ENCODE assay signal across 8 cellular contexts in genomic region chr18:7452331-7452730, GRCh38.
DNase-seq lines count a peak whose midpoint lies in the region; ATAC-seq and TF ChIP-seq lines count a peak whose summit lies in the region.

No MANE protein-coding gene starts in this region.

- H3K9me3 Mint-ChIP-seq in activated CD8-positive, alpha-beta T cell treated with anti-CD3 and anti-CD28 coated beads for 36 hours: no peaks in the 10 kb centered on the region
- H3K9me3 Mint-ChIP-seq in activated CD8-positive, alpha-beta T cell treated with anti-CD3 and anti-CD28 coated beads, Interleukin-2, amount 10 ng/mL, durations not matched to agents 7 days and 5 days (ENCODE audit: insufficient read depth): peaks cover 4% of the 10 kb centered on the region
- H3K9me3 Mint-ChIP-seq in activated T-cell treated with anti-CD3 and anti-CD28 coated beads, Interleukin-2, amount 50 U/mL, for 4 hours: no peaks in the 10 kb centered on the region
- peaks cover 15% of the 10 kb centered on the region for H3K9me3 Mint-ChIP-seq in activated naive CD4-positive, alpha-beta T cell treated with anti-CD3 and anti-CD28 coated beads, Interleukin-2, amount 10 ng/mL, durations not matched to agents 7 days and 5 days

- H3K27me3 Mint-ChIP-seq in activated CD8-positive, alpha-beta T cell treated with anti-CD3 and anti-CD28 coated beads for 36 hours: no peaks in the 10 kb centered on the region
- H3K27me3 Mint-ChIP-seq in activated CD8-positive, alpha-beta T cell treated with anti-CD3 and anti-CD28 coated beads, Interleukin-2, amount 10 ng/mL, durations not matched to agents 7 days and 5 days (ENCODE audit: low read depth): no peaks in the 10 kb centered on the region
- no peaks in the 10 kb centered on the region for H3K27me3 Mint-ChIP-seq in activated T-cell treated with anti-CD3 and anti-CD28 coated beads, Interleukin-2, amount 50 U/mL, for 4 hours (ENCODE audit: low read depth)
- H3K27me3 Mint-ChIP-seq in activated naive CD4-positive, alpha-beta T cell treated with anti-CD3 and anti-CD28 coated beads, Interleukin-2, amount 10 ng/mL, durations not matched to agents 7 days and 5 days: no peaks in the 10 kb centered on the region

- H3K4me3 Mint-ChIP-seq in activated CD8-positive, alpha-beta T cell treated with anti-CD3 and anti-CD28 coated beads for 36 hours: no peak overlapping the region
- no peak overlapping the region for H3K4me3 Mint-ChIP-seq in activated CD8-positive, alpha-beta T cell treated with anti-CD3 and anti-CD28 coated beads, Interleukin-2, amount 10 ng/mL, durations not matched to agents 7 days and 5 days
- no peak overlapping the region for H3K4me3 Mint-ChIP-seq in activated T-cell treated with anti-CD3 and anti-CD28 coated beads, Interleukin-2, amount 50 U/mL, for 4 hours
- no peak overlapping the region for H3K4me3 Mint-ChIP-seq in activated naive CD4-positive, alpha-beta T cell treated with anti-CD3 and anti-CD28 coated beads, Interleukin-2, amount 10 ng/mL, durations not matched to agents 7 days and 5 days

- peaks cover 0 to 4% (median 0%) of the 10 kb centered on the region in 45 donors for H3K27me3 ChIP-seq in dorsolateral prefrontal cortex

- H3K4me1 Mint-ChIP-seq in activated CD8-positive, alpha-beta T cell treated with anti-CD3 and anti-CD28 coated beads for 36 hours (ENCODE audit: low read depth): no peaks in the 10 kb centered on the region
- H3K4me1 Mint-ChIP-seq in activated CD8-positive, alpha-beta T cell treated with anti-CD3 and anti-CD28 coated beads, Interleukin-2, amount 10 ng/mL, durations not matched to agents 7 days and 5 days (ENCODE audit: low read depth): no peaks in the 10 kb centered on the region
- H3K4me1 Mint-ChIP-seq in activated T-cell treated with anti-CD3 and anti-CD28 coated beads, Interleukin-2, amount 50 U/mL, for 4 hours (ENCODE audit: low read depth): no peaks in the 10 kb centered on the region
- no peaks in the 10 kb centered on the region for H3K4me1 Mint-ChIP-seq in activated naive CD4-positive, alpha-beta T cell treated with anti-CD3 and anti-CD28 coated beads, Interleukin-2, amount 10 ng/mL, durations not matched to agents 7 days and 5 days

- POLR2A ChIA-PET in activated CD8-positive, alpha-beta T cell treated with anti-CD3 and anti-CD28 coated beads for 36 hours (lab: Charles Lee): no interaction called here
- POLR2A ChIA-PET in activated CD8-positive, alpha-beta T cell treated with anti-CD3 and anti-CD28 coated beads, Interleukin-2, amount 10 ng/mL, durations not matched to agents 7 days and 5 days (lab: Charles Lee): no interaction called here

- H3K36me3 Mint-ChIP-seq in activated CD8-positive, alpha-beta T cell treated with anti-CD3 and anti-CD28 coated beads for 36 hours (ENCODE audit: low read depth): no peaks in the 10 kb centered on the region
- H3K36me3 Mint-ChIP-seq in activated CD8-positive, alpha-beta T cell treated with anti-CD3 and anti-CD28 coated beads, Interleukin-2, amount 10 ng/mL, durations not matched to agents 7 days and 5 days (ENCODE audit: low read depth): no peaks in the 10 kb centered on the region
- no peaks in the 10 kb centered on the region for H3K36me3 Mint-ChIP-seq in activated T-cell treated with anti-CD3 and anti-CD28 coated beads, Interleukin-2, amount 50 U/mL, for 4 hours (ENCODE audit: insufficient read depth)
- no peaks in the 10 kb centered on the region for H3K36me3 Mint-ChIP-seq in activated naive CD4-positive, alpha-beta T cell treated with anti-CD3 and anti-CD28 coated beads, Interleukin-2, amount 10 ng/mL, durations not matched to agents 7 days and 5 days

- ATAC-seq in activated CD8-positive, alpha-beta T cell treated with anti-CD3 and anti-CD28 coated beads for 36 hours: no peak
- ATAC-seq in activated CD8-positive, alpha-beta T cell treated with anti-CD3 and anti-CD28 coated beads, Interleukin-2, amount 10 ng/mL, durations not matched to agents 7 days and 5 days: no peak
- ATAC-seq in GM21717 (IDR thresholded peaks at IDR 0.05; ENCODE audit: unreplicated experiment): no peak
- no peak for ATAC-seq in activated T-cell treated with anti-CD3 and anti-CD28 coated beads, Interleukin-2, amount 50 U/mL, for 4 hours

- peak; percentile 5 for DNase-seq in activated CD8-positive, alpha-beta T cell treated with anti-CD3 and anti-CD28 coated beads for 36 hours
- DNase-seq in activated CD8-positive, alpha-beta T cell treated with anti-CD3 and anti-CD28 coated beads, Interleukin-2, amount 10 ng/mL, durations not matched to agents 7 days and 5 days: no peak
- peak; percentile 61 for DNase-seq in NCI-H69 (lab: John Stamatoyannopoulos, UW)
- DNase-seq in dorsolateral prefrontal cortex: peak in 1 of 10 donors; percentile 54
- DNase-seq in medulla oblongata (ENCODE audit: extremely low spot score): peak; percentile 39
- DNase-seq in activated T-cell treated with anti-CD3 and anti-CD28 coated beads, Interleukin-2, amount 50 U/mL, for 4 hours: no peak
- no peak for DNase-seq in activated naive CD4-positive, alpha-beta T cell treated with anti-CD3 and anti-CD28 coated beads, Interleukin-2, amount 10 ng/mL, durations not matched to agents 7 days and 5 days

- CTCF ChIA-PET in activated CD8-positive, alpha-beta T cell treated with anti-CD3 and anti-CD28 coated beads for 36 hours (lab: Charles Lee): no interaction called here
- CTCF ChIA-PET in activated CD8-positive, alpha-beta T cell treated with anti-CD3 and anti-CD28 coated beads, Interleukin-2, amount 10 ng/mL, durations not matched to agents 7 days and 5 days (lab: Charles Lee): no interaction called here
- CTCF ChIA-PET in activated naive CD4-positive, alpha-beta T cell treated with anti-CD3 and anti-CD28 coated beads, Interleukin-2, amount 10 ng/mL, durations not matched to agents 7 days and 5 days (lab: Charles Lee): interaction anchor here (1.0 kb wide), 1 partner anchor 10 kb away, joined by 3 read pairs; no protein-coding TSS in a partner anchor

- H3K4me3 ChIP-seq in dorsolateral prefrontal cortex: no peak overlapping the region

- intact Hi-C loops in activated CD8-positive, alpha-beta T cell treated with anti-CD3 and anti-CD28 coated beads for 36 hours (cut with micrococcal nuclease): no loop called here
- intact Hi-C loops in dorsolateral prefrontal cortex (cut with DNase I): loop anchor here in 1 of 2 donors (5.0 kb wide), 1 partner anchor 115 kb away; the partner anchor contains the start of gene PTPRM

- TF ChIP-seq CTCF in activated CD8-positive, alpha-beta T cell treated with anti-CD3 and anti-CD28 coated beads for 36 hours (IDR thresholded peaks at IDR 0.05): no peak
- peak in 53 of 56 donors; percentile 27 to 66 (median 54) for TF ChIP-seq CTCF in dorsolateral prefrontal cortex (IDR thresholded peaks at IDR 0.05 in 54 of 56, conservative IDR thresholded peaks at IDR 0.05 in 2 of 56; ENCODE audit: low read depth in 1 of 56, partially characterized antibody in 56 of 56)

- H3K27ac Mint-ChIP-seq in activated CD8-positive, alpha-beta T cell treated with anti-CD3 and anti-CD28 coated beads for 36 hours: no peak overlapping the region
- H3K27ac Mint-ChIP-seq in activated CD8-positive, alpha-beta T cell treated with anti-CD3 and anti-CD28 coated beads, Interleukin-2, amount 10 ng/mL, durations not matched to agents 7 days and 5 days: no peak overlapping the region
- no peak overlapping the region for H3K27ac Mint-ChIP-seq in activated naive CD4-positive, alpha-beta T cell treated with anti-CD3 and anti-CD28 coated beads, Interleukin-2, amount 10 ng/mL, durations not matched to agents 7 days and 5 days

- no peak overlapping the region for H3K27ac ChIP-seq in dorsolateral prefrontal cortex

Comparison
In these comparisons a context has a peak if more than half of its experiments do, and no peak if none do; other contexts are left out.
1. DNase-seq: peak in activated CD8-positive, alpha-beta T cell treated with anti-CD3 and anti-CD28 coated beads for 36 hours (single experiment), NCI-H69 (single experiment) and medulla oblongata (single experiment); none in activated CD8-positive, alpha-beta T cell treated with anti-CD3 and anti-CD28 coated beads, Interleukin-2, amount 10 ng/mL, durations not matched to agents 7 days and 5 days (single experiment), activated T-cell treated with anti-CD3 and anti-CD28 coated beads, Interleukin-2, amount 50 U/mL, for 4 hours (single experiment) and activated naive CD4-positive, alpha-beta T cell treated with anti-CD3 and anti-CD28 coated beads, Interleukin-2, amount 10 ng/mL, durations not matched to agents 7 days and 5 days (single experiment).